In genomic region chr12:127165567-127166392, GRCh38 we compare ENCODE assay signal across 8 cellular contexts.
DNase-seq lines count a peak whose midpoint lies in the region; ATAC-seq and TF ChIP-seq lines count a peak whose summit lies in the region.

No MANE protein-coding gene starts in this region.

- H3K4me1 Mint-ChIP-seq in activated T-helper 1 cell treated with anti-CD3 and anti-CD28 coated beads, Interleukin-12 subunit alpha, Interleukin-12 subunit beta, Interleukin-2, Interleukin-4 antibody, amounts not matched to agents 30 ng/mL and 10 ng/mL and 1 ng/mL, durations not matched to agents 14 hours and 24 hours and 36 hours (ENCODE audit: low read depth), result peaks cover 26% of the 10 kb centered on the region
- peaks cover 15 to 29% (median 25%) of the 10 kb centered on the region in 4 donors for H3K4me1 Mint-ChIP-seq in naive thymus-derived CD8-positive, alpha-beta T cell

- no peaks in the 10 kb centered on the region for H4K20me1 ChIP-seq in PC-9 (ENCODE audit: insufficient read depth)

- H3K27me3 ChIP-seq in GM06990 (replicated peaks; ENCODE audit: control insufficient read depth, insufficient read depth, low read length) (no peaks in the 10 kb centered on the region), PC-9 (ENCODE audit: insufficient read depth, low read depth) (no peaks in the 10 kb centered on the region)

- POLR2A ChIA-PET in PC-9 (lab: Charles Lee; ENCODE audit: unreplicated experiment), result interaction anchor here (0.6 to 0.7 kb wide), 2 partner anchors 81 to 351 kb away, joined by 8 to 21 read pairs; no protein-coding TSS in a partner anchor
- POLR2A ChIA-PET in naive thymus-derived CD8-positive, alpha-beta T cell (lab: Charles Lee), result interaction anchor here (0.7 to 1.7 kb wide), 3 partner anchors 18 to 97 kb away, joined by 3 to 5 read pairs (median 3); no protein-coding TSS in a partner anchor

- ATAC-seq in HG03097 (IDR thresholded peaks at IDR 0.05; ENCODE audit: low FRiP score, unreplicated experiment) (peak; percentile 82), HG02885 (IDR thresholded peaks at IDR 0.05; ENCODE audit: poor library complexity, unreplicated experiment) (no peak)
- ATAC-seq in naive thymus-derived CD8-positive, alpha-beta T cell, result peak; percentile 91 to 92

- peaks cover 15% of the 10 kb centered on the region for H3K27me3 Mint-ChIP-seq in activated T-helper 1 cell treated with anti-CD3 and anti-CD28 coated beads, Interleukin-12 subunit alpha, Interleukin-12 subunit beta, Interleukin-2, Interleukin-4 antibody, amounts not matched to agents 30 ng/mL and 10 ng/mL and 1 ng/mL, durations not matched to agents 14 hours and 24 hours and 36 hours (ENCODE audit: insufficient read depth)
- peaks cover 10 to 27% (median 24%) of the 10 kb centered on the region in 5 donors for H3K27me3 Mint-ChIP-seq in naive thymus-derived CD8-positive, alpha-beta T cell

- peak overlapping the region; percentile 68 for H3K4me2 ChIP-seq in PC-9

- H3K9me3 Mint-ChIP-seq in activated T-helper 1 cell treated with anti-CD3 and anti-CD28 coated beads, Interleukin-12 subunit alpha, Interleukin-12 subunit beta, Interleukin-2, Interleukin-4 antibody, amounts not matched to agents 30 ng/mL and 10 ng/mL and 1 ng/mL, durations not matched to agents 14 hours and 24 hours and 36 hours, result peaks cover 8% of the 10 kb centered on the region
- H3K9me3 Mint-ChIP-seq in naive thymus-derived CD8-positive, alpha-beta T cell, result peaks cover 0 to 2% (median 0%) of the 10 kb centered on the region in 9 donors

- TF ChIP-seq CTCF in GM06990 (IDR thresholded peaks at IDR 0.05; ENCODE audit: insufficient read depth, low read length, poor library complexity, severe bottlenecking), result no peak
- no peak for TF ChIP-seq CTCF in PC-9 (conservative IDR thresholded peaks at IDR 0.05)

- TSS peak; percentile 98 for BruUV-seq in PC-9 (replicated peaks; lab: Mats Ljungman, UMichigan)

- no peaks in the 10 kb centered on the region; the same call in 1 of the 2 replicates for H3K9me3 ChIP-seq in PC-9 (ENCODE audit: insufficient read depth, low read depth)

- H3K36me3 ChIP-seq in GM06990 (ENCODE audit: control insufficient read depth, insufficient read depth, low read length), result no peaks in the 10 kb centered on the region
- no peaks in the 10 kb centered on the region for H3K36me3 ChIP-seq in PC-9 (ENCODE audit: low read depth)

- H3F3A ChIP-seq in PC-9 (ENCODE audit: insufficient read depth, low read depth), result 0 out of 2 replicates have a peak, but pooled peaks cover 3% of the 10 kb centered on the region

- peak overlapping the region; percentile 53 for H3K27ac Mint-ChIP-seq in activated T-helper 1 cell treated with anti-CD3 and anti-CD28 coated beads, Interleukin-12 subunit alpha, Interleukin-12 subunit beta, Interleukin-2, Interleukin-4 antibody, amounts not matched to agents 30 ng/mL and 10 ng/mL and 1 ng/mL, durations not matched to agents 14 hours and 24 hours and 36 hours
- H3K27ac Mint-ChIP-seq in naive thymus-derived CD8-positive, alpha-beta T cell, result peak overlapping the region in 9 of 10 donors; percentile 48 to 93 (median 87)

- DNase-seq in GM06990 (ENCODE audit: extremely low read depth, insufficient read length) (peak; percentile 62), PC-9 (peak; percentile 72 to 92), fibroblast of peridontal ligament (ENCODE audit: extremely low read depth) (peak; percentile 87)
- DNase-seq in activated T-helper 1 cell treated with anti-CD3 and anti-CD28 coated beads, Interleukin-12 subunit alpha, Interleukin-12 subunit beta, Interleukin-2, Interleukin-4 antibody, amounts not matched to agents 30 ng/mL and 10 ng/mL and 1 ng/mL, durations not matched to agents 14 hours and 24 hours and 36 hours (ENCODE audit: low spot score), result peak; percentile 77
- peak; percentile 34 to 89 (median 76) for DNase-seq in naive thymus-derived CD8-positive, alpha-beta T cell
- DNase-seq in stimulated activated CD8-positive, alpha-beta memory T cell treated with anti-CD3 and anti-CD28 coated beads, Interleukin-7, amount 100 ng/mL, for 24 hours (ENCODE audit: low read depth), result peak; percentile 62

- peak overlapping the region; percentile 81 for H3K4me3 Mint-ChIP-seq in activated T-helper 1 cell treated with anti-CD3 and anti-CD28 coated beads, Interleukin-12 subunit alpha, Interleukin-12 subunit beta, Interleukin-2, Interleukin-4 antibody, amounts not matched to agents 30 ng/mL and 10 ng/mL and 1 ng/mL, durations not matched to agents 14 hours and 24 hours and 36 hours
- peak overlapping the region; percentile 72 to 89 (median 83) for H3K4me3 Mint-ChIP-seq in naive thymus-derived CD8-positive, alpha-beta T cell

- intact Hi-C loops in PC-9 (cut with micrococcal nuclease; ENCODE audit: unreplicated experiment), result loop anchor here (1.0 kb wide), 1 partner anchor 39 kb away; no protein-coding TSS in a partner anchor
- intact Hi-C loops in activated T-helper 1 cell treated with anti-CD3 and anti-CD28 coated beads, Interleukin-12 subunit alpha, Interleukin-12 subunit beta, Interleukin-2, Interleukin-4 antibody, amounts not matched to agents 30 ng/mL and 10 ng/mL and 1 ng/mL, durations not matched to agents 14 hours and 24 hours and 36 hours (cut with micrococcal nuclease), result loop anchor here (1.0 to 5.0 kb wide), 2 partner anchors 39 to 83 kb away; no protein-coding TSS in a partner anchor

- H3K27ac ChIP-seq in PC-9, result peak overlapping the region; percentile 79

- no peaks in the 10 kb centered on the region for H3K79me2 ChIP-seq in PC-9 (ENCODE audit: low read depth)

- CTCF ChIA-PET in PC-9 (lab: Charles Lee), result interaction anchor here (0.6 to 0.7 kb wide), 3 partner anchors 38 to 57 kb away, joined by 3 to 5 read pairs (median 3); no protein-coding TSS in a partner anchor

- H3K4me1 ChIP-seq in PC-9 (replicated peaks; ENCODE audit: insufficient read depth), result peaks cover 25% of the 10 kb centered on the region

- H2AFZ ChIP-seq in PC-9, result peak overlapping the region; percentile 65; the same call in 1 of the 2 replicates

- peak overlapping the region; percentile 33 for H3K4me3 ChIP-seq in GM06990 (replicated peaks; ENCODE audit: low read depth, low read length)
- peak overlapping the region; percentile 52; the same call in 1 of the 2 replicates for H3K4me3 ChIP-seq in PC-9

- no peaks in the 10 kb centered on the region for H3K9me2 ChIP-seq in PC-9 (ENCODE audit: insufficient read depth)

- H3K36me3 Mint-ChIP-seq in activated T-helper 1 cell treated with anti-CD3 and anti-CD28 coated beads, Interleukin-12 subunit alpha, Interleukin-12 subunit beta, Interleukin-2, Interleukin-4 antibody, amounts not matched to agents 30 ng/mL and 10 ng/mL and 1 ng/mL, durations not matched to agents 14 hours and 24 hours and 36 hours (ENCODE audit: low read depth), result peaks cover 2% of the 10 kb centered on the region
- peaks cover 0 to 1% (median 0%) of the 10 kb centered on the region in 3 donors for H3K36me3 Mint-ChIP-seq in naive thymus-derived CD8-positive, alpha-beta T cell
